23 cellular contexts compared by ENCODE assay signal in genomic region chr5:119873611-119874010, GRCh38.
"Had no signal": no experiment of that assay in that cellular context is flagged by ENCODE, and none has a peak within 500 bp of the region (broad histone marks: within the 10 kb centered on the region; RNA-seq: fewer than 3 reads in every experiment).

No MANE protein-coding gene starts in this region.

- ATAC-seq: K562, Panc1, PC-3 had no signal

- H3K4me3 Mint-ChIP-seq: IgD-negative memory B cell had no signal

- H3K4me1 ChIP-seq: SJCRH30 had no signal

- H3K9ac ChIP-seq: KMS-11 had no signal

- H3K27me3 ChIP-seq: SJCRH30 had no signal

- H3K27ac ChIP-seq: HL-60, KMS-11, RWPE1, SJCRH30 had no signal

- H3K9me3 Mint-ChIP-seq: IgD-negative memory B cell had no signal

- H3K36me3 ChIP-seq: SJCRH30 had no signal

- H3K4me2 ChIP-seq: KMS-11 had no signal

- H3K4me1 Mint-ChIP-seq: IgD-negative memory B cell had no signal

- H3K36me3 Mint-ChIP-seq: IgD-negative memory B cell had no signal

- H3K4me3 ChIP-seq: K562, SJCRH30 had no signal

- H3K27ac Mint-ChIP-seq: IgD-negative memory B cell had no signal

- DNase-seq: Kasumi-1; MV-4-11; NCI-H1048; NCI-H1105; NCI-H1417; NCI-H1436 treated with DMSO at 0.1 percent for 48 hours; NCI-H1694; NCI-H187 treated with DMSO at 0.1 percent for 48 hours; NCI-H2029 treated with DMSO at 0.1 percent for 48 hours; NCI-H2171 treated with DMSO at 0.1 percent for 48 hours; NCI-H524; NCI-H526 treated with DMSO at 0.1 percent for 48 hours; NCI-H748 treated with DMSO at 0.1 percent for 48 hours; NK-92 treated with Interleukin-12 subunit alpha and Interleukin-12 subunit beta, amount 100 ng/mL, for 24 hours; PC-3; SHP77 treated with DMSO at 0.1 percent for 48 hours; SJCRH30 had no signal
